28 cellular contexts compared by ENCODE assay signal in genomic region chr2:88666576-88666975, GRCh38. TPM values are rescaled to one million over a fixed set of nuclear protein-coding genes. Genes with fewer than 3 reads are reported as not detected.
A peak's percentile ranks its signal among the peaks of the same experiment; 100 is the strongest.
DNase-seq lines count a peak whose midpoint lies in the region; ATAC-seq, FAIRE-seq and TF ChIP-seq lines count a peak whose summit lies in the region.
"Had no signal": no experiment of that assay in that cellular context is flagged by ENCODE, and none has a peak within 500 bp of the region (broad histone marks: within the 10 kb centered on the region; RNA-seq: fewer than 3 reads in every experiment).

No MANE protein-coding gene starts in this region.

- peaks cover 10% of the 10 kb centered on the region for H3K4me1 Mint-ChIP-seq in Caco-2 (ENCODE audit: low read depth, unreplicated experiment)
- H3K4me1 Mint-ChIP-seq in GM23338, result peaks cover 3% of the 10 kb centered on the region; the same call in 1 of the 3 replicates
- H3K4me1 Mint-ChIP-seq in osteocyte (ENCODE audit: unreplicated experiment), result no peaks in the 10 kb centered on the region
- H3K4me1 Mint-ChIP-seq in activated CD4-positive, alpha-beta memory T cell treated with anti-CD3 and anti-CD28 coated beads for 36 hours (ENCODE audit: low read depth), result no peaks in the 10 kb centered on the region
- H3K4me1 Mint-ChIP-seq: activated CD4-positive, alpha-beta T cell treated with anti-CD3 and anti-CD28 coated beads, Interleukin-2, amount 10 ng/mL, durations not matched to agents 24 days and 14 days; CD4-positive, CD25-positive, alpha-beta regulatory T cell had no signal

- H3K9ac ChIP-seq in HepG2 (ENCODE audit: insufficient read depth, low read depth, low read length), result no peak overlapping the region

- TF ChIP-seq CTCF in Caco-2 (IDR thresholded peaks at IDR 0.05; ENCODE audit: insufficient read depth in 1 of 2, low read depth in 1 of 2, low read length in 1 of 2, severe bottlenecking in 1 of 2, unreplicated experiment in 1 of 2), result no peak
- TF ChIP-seq CTCF in GM23338 (conservative IDR thresholded peaks at IDR 0.05; ENCODE audit: low read depth in 2 of 2), result no peak
- TF ChIP-seq CTCF in HepG2 (CRISPR knock-in tag; IDR thresholded peaks at IDR 0.05), result no peak
- no peak for TF ChIP-seq CTCF in osteocyte (IDR thresholded peaks at IDR 0.05)

- H3K4me1 ChIP-seq in Caco-2 (peaks cover 16% of the 10 kb centered on the region), GM23338 (ENCODE audit: insufficient read depth) (no peaks in the 10 kb centered on the region), HepG2 (ENCODE audit: insufficient read depth, low read length) (peaks cover 13% of the 10 kb centered on the region)
- H3K4me1 ChIP-seq: lower lobe of right lung, SJSA1, transverse colon had no signal

- H3K27ac Mint-ChIP-seq in Caco-2 (ENCODE audit: unreplicated experiment), result peak overlapping the region; percentile 17
- H3K27ac Mint-ChIP-seq in GM23338, result 0 out of 2 replicates have a peak overlapping the region, but pooled peaks have one; percentile 31
- H3K27ac Mint-ChIP-seq in osteocyte (ENCODE audit: unreplicated experiment), result no peak overlapping the region
- no peak overlapping the region for H3K27ac Mint-ChIP-seq in activated CD4-positive, alpha-beta memory T cell treated with anti-CD3 and anti-CD28 coated beads for 36 hours
- H3K27ac Mint-ChIP-seq: activated CD4-positive, alpha-beta T cell treated with anti-CD3 and anti-CD28 coated beads, Interleukin-2, amount 10 ng/mL, durations not matched to agents 24 days and 14 days; CD4-positive, CD25-positive, alpha-beta regulatory T cell had no signal

- TF ChIP-seq POLR2A in HepG2 (IDR thresholded peaks at IDR 0.05; ENCODE audit: insufficient read depth in 1 of 2, low read depth in 2 of 2, low read length in 2 of 2), result no peak

- H3K9me3 ChIP-seq in Caco-2 (no peaks in the 10 kb centered on the region), HepG2 (ENCODE audit: low read length) (no peaks in the 10 kb centered on the region)
- H3K9me3 ChIP-seq: esophagus muscularis mucosa, lower lobe of right lung, SJSA1, transverse colon had no signal

- no peaks in the 10 kb centered on the region for H3F3A ChIP-seq in GM23338 (replicated peaks; ENCODE audit: low read depth)

- TF ChIP-seq EP300 in HepG2 (IDR thresholded peaks at IDR 0.05; ENCODE audit: low read depth in 2 of 2, low read length in 2 of 2) (no peak), HepG2 (CRISPR knock-in tag; IDR thresholded peaks at IDR 0.05; ENCODE audit: borderline replicate concordance) (no peak)

- H3K4me3 ChIP-seq in Caco-2 (ENCODE audit: low read depth, low read length) (no peak overlapping the region), GM23338 (no peak overlapping the region), HepG2 (replicated peaks in 1 of 3; ENCODE audit: insufficient read depth in 1 of 3, low read depth in 2 of 3, low read length in 3 of 3) (no peak overlapping the region)
- H3K4me3 ChIP-seq: esophagus muscularis mucosa, gastroesophageal sphincter, lower lobe of right lung, SJSA1, transverse colon had no signal

- intact Hi-C loops in Caco-2 (cut with micrococcal nuclease; ENCODE audit: unreplicated experiment) (no loop called here), HepG2 (cut with micrococcal nuclease; ENCODE audit: unreplicated experiment) (no loop called here)
- intact Hi-C loops in activated CD4-positive, alpha-beta memory T cell treated with anti-CD3 and anti-CD28 coated beads for 36 hours (cut with micrococcal nuclease), result loop anchor here (5.0 kb wide), 1 partner anchor 39 kb away; the partner anchor contains the start of gene EIF2AK3

- TF ChIP-seq RAD21 in HepG2 (CRISPR knock-in tag; IDR thresholded peaks at IDR 0.05), result no peak

- H3K27me3 Mint-ChIP-seq in Caco-2 (ENCODE audit: insufficient read depth, unreplicated experiment) (no peaks in the 10 kb centered on the region), GM23338 (ENCODE audit: insufficient read depth, low read depth, poor library complexity) (no peaks in the 10 kb centered on the region), osteocyte (ENCODE audit: unreplicated experiment) (peaks cover 24% of the 10 kb centered on the region)
- H3K27me3 Mint-ChIP-seq in activated CD4-positive, alpha-beta memory T cell treated with anti-CD3 and anti-CD28 coated beads for 36 hours, result no peaks in the 10 kb centered on the region
- H3K27me3 Mint-ChIP-seq: activated CD4-positive, alpha-beta T cell treated with anti-CD3 and anti-CD28 coated beads, Interleukin-2, amount 10 ng/mL, durations not matched to agents 24 days and 14 days; CD4-positive, CD25-positive, alpha-beta regulatory T cell; effector memory CD8-positive, alpha-beta T cell had no signal

- H3K27me3 ChIP-seq in Caco-2 (replicated peaks; ENCODE audit: control insufficient read depth, insufficient read depth, low read length), result no peaks in the 10 kb centered on the region
- no peaks in the 10 kb centered on the region for H3K27me3 ChIP-seq in GM23338 (ENCODE audit: insufficient read depth)
- H3K27me3 ChIP-seq in HepG2 (ENCODE audit: control insufficient read depth in 1 of 2, insufficient read depth in 2 of 2, low read length in 2 of 2), result no peaks in the 10 kb centered on the region
- H3K27me3 ChIP-seq: esophagus muscularis mucosa, gastroesophageal sphincter, SJSA1, transverse colon had no signal

- CTCF ChIA-PET in Caco-2 (lab: Charles Lee), result no interaction called here
- CTCF ChIA-PET in HepG2 (lab: Yijun Ruan, JAX; ENCODE audit: low intra/inter-chr PET ratio, low total read pairs), result interaction anchor here (1.2 kb wide), 1 partner anchor 76 kb away, joined by 3 read pairs; no protein-coding TSS in a partner anchor
- CTCF ChIA-PET in activated CD4-positive, alpha-beta memory T cell treated with anti-CD3 and anti-CD28 coated beads for 36 hours (lab: Charles Lee), result interaction anchor here (8.1 kb wide), 1 partner anchor 76 kb away, joined by 175 read pairs; no protein-coding TSS in a partner anchor

- no peak for FAIRE-seq in HepG2 (lab: Jason Lieb, UNC)
- FAIRE-seq: colon, keratinocyte had no signal

- no peaks in the 10 kb centered on the region for H4K20me1 ChIP-seq in GM23338 (replicated peaks; ENCODE audit: insufficient read depth)
- no peaks in the 10 kb centered on the region for H4K20me1 ChIP-seq in HepG2 (ENCODE audit: insufficient read depth, low read length)

- no peaks in the 10 kb centered on the region for H3K79me2 ChIP-seq in GM23338 (replicated peaks; ENCODE audit: insufficient read depth)
- H3K79me2 ChIP-seq in HepG2 (ENCODE audit: insufficient read depth, low read length), result no peaks in the 10 kb centered on the region

- BruUV-seq in Caco-2 (replicated peaks; lab: Mats Ljungman, UMichigan) (no TSS peak), HepG2 (replicated peaks; lab: Mats Ljungman, UMichigan) (no TSS peak)

- WGBS in HepG2 (ENCODE audit: low lambda C conversion rate), result 44% methylated on average over 3 of the region's 4 CpGs

- H3K36me3 ChIP-seq in Caco-2 (ENCODE audit: control insufficient read depth, insufficient read depth, low read length) (no peaks in the 10 kb centered on the region), GM23338 (ENCODE audit: insufficient read depth) (no peaks in the 10 kb centered on the region), HepG2 (replicated peaks in 1 of 2; ENCODE audit: control insufficient read depth in 1 of 2, insufficient read depth in 2 of 2, low read length in 2 of 2) (no peaks in the 10 kb centered on the region)
- H3K36me3 ChIP-seq: esophagus muscularis mucosa, gastroesophageal sphincter, lower lobe of right lung, SJSA1, transverse colon had no signal

- H3K9me2 ChIP-seq in GM23338 (ENCODE audit: insufficient read depth), result 0 out of 2 replicates have a peak, but pooled peaks cover 15% of the 10 kb centered on the region

- POLR2A ChIA-PET in Caco-2 (lab: Charles Lee), result no interaction called here
- POLR2A ChIA-PET in HepG2 (lab: Yijun Ruan, JAX), result no interaction called here
- POLR2A ChIA-PET in activated CD4-positive, alpha-beta memory T cell treated with anti-CD3 and anti-CD28 coated beads for 36 hours (lab: Charles Lee), result no interaction called here

- H3K4me2 ChIP-seq in GM23338, result no peak overlapping the region
- no peak overlapping the region for H3K4me2 ChIP-seq in HepG2 (ENCODE audit: low read depth, low read length)

- H2AFZ ChIP-seq in GM23338, result no peak overlapping the region
- no peak overlapping the region for H2AFZ ChIP-seq in HepG2 (ENCODE audit: low read length)

- peak; percentile 53 to 69 for DNase-seq in Caco-2
- no peak for DNase-seq in GM23338 (ENCODE audit: low spot score)
- peak; percentile 86 for DNase-seq in SW480 (ENCODE audit: low spot score)
- DNase-seq in HepG2 (ENCODE audit: low spot score), result peak; percentile 55
- no peak for DNase-seq in osteocyte (ENCODE audit: extremely low spot score, unreplicated experiment)
- no peak for DNase-seq in activated CD4-positive, alpha-beta memory T cell treated with anti-CD3 and anti-CD28 coated beads for 36 hours
- DNase-seq: activated CD4-positive, alpha-beta T cell treated with anti-CD3 and anti-CD28 coated beads, Interleukin-2, amount 10 ng/mL, durations not matched to agents 24 days and 14 days; activated CD8-positive, alpha-beta memory T cell treated with anti-CD3 and anti-CD28 coated beads, Interleukin-2, amount 50 U/mL, for 4 hours; activated effector memory CD4-positive, alpha-beta T cell treated with Interleukin-2 at 50 U/mL for 16 hours; DMS153; effector memory CD8-positive, alpha-beta T cell; GDM1; lower lobe of right lung; NCI-H146; NCI-H2171; NCI-H510A treated with DMSO at 0.1 percent for 48 hours; stimulated activated CD8-positive, alpha-beta memory T cell treated with anti-CD3 and anti-CD28 coated beads, Interleukin-4, amount 100 ng/mL, for 48 hours; T-helper 2 cell; transverse colon had no signal

- no peak for ATAC-seq in GM23338
- peak; percentile 25; the same call in 2 of the 3 replicates for ATAC-seq in HepG2
- no peak for ATAC-seq in GM21723 (IDR thresholded peaks at IDR 0.05; ENCODE audit: unreplicated experiment)
- ATAC-seq in HG03196 (IDR thresholded peaks at IDR 0.05; ENCODE audit: unreplicated experiment), result no peak
- ATAC-seq: effector memory CD8-positive, alpha-beta T cell; gastroesophageal sphincter; lower lobe of right lung had no signal

- in situ Hi-C loops in HepG2 (cut with HindIII; ENCODE audit: extremely low pct_ligation_motif_present, low pct_unique_long_range_greater_than_20kb), result loop anchor here (5.0 kb wide), 1 partner anchor 74 kb away; no protein-coding TSS in a partner anchor

- H3K9me3 Mint-ChIP-seq in Caco-2 (ENCODE audit: unreplicated experiment), result peaks cover 13% of the 10 kb centered on the region
- 0 out of 3 replicates have a peak, but pooled peaks cover 3% of the 10 kb centered on the region for H3K9me3 Mint-ChIP-seq in GM23338
- H3K9me3 Mint-ChIP-seq in osteocyte (ENCODE audit: unreplicated experiment), result no peaks in the 10 kb centered on the region
- H3K9me3 Mint-ChIP-seq in activated CD4-positive, alpha-beta memory T cell treated with anti-CD3 and anti-CD28 coated beads for 36 hours, result no peaks in the 10 kb centered on the region
- H3K9me3 Mint-ChIP-seq: activated CD4-positive, alpha-beta T cell treated with anti-CD3 and anti-CD28 coated beads, Interleukin-2, amount 10 ng/mL, durations not matched to agents 24 days and 14 days; effector memory CD8-positive, alpha-beta T cell had no signal

- no peaks in the 10 kb centered on the region for H3K36me3 Mint-ChIP-seq in Caco-2 (ENCODE audit: insufficient read depth, unreplicated experiment)
- H3K36me3 Mint-ChIP-seq in GM23338 (ENCODE audit: low read depth), result no peaks in the 10 kb centered on the region
- H3K36me3 Mint-ChIP-seq in osteocyte (ENCODE audit: unreplicated experiment), result no peaks in the 10 kb centered on the region
- H3K36me3 Mint-ChIP-seq in activated CD4-positive, alpha-beta memory T cell treated with anti-CD3 and anti-CD28 coated beads for 36 hours, result no peaks in the 10 kb centered on the region
- H3K36me3 Mint-ChIP-seq: CD4-positive, CD25-positive, alpha-beta regulatory T cell had no signal

- H3K27ac ChIP-seq in GM23338 (ENCODE audit: low read depth) (no peak overlapping the region), HepG2 (ENCODE audit: extremely low read length, insufficient read depth, low read length) (no peak overlapping the region)
- H3K27ac ChIP-seq: esophagus muscularis mucosa, gastroesophageal sphincter, lower lobe of right lung, SJSA1, transverse colon, VCaP had no signal

- H3K4me3 Mint-ChIP-seq in Caco-2 (ENCODE audit: unreplicated experiment) (no peak overlapping the region), GM23338 (no peak overlapping the region), osteocyte (ENCODE audit: unreplicated experiment) (no peak overlapping the region)
- H3K4me3 Mint-ChIP-seq in activated CD4-positive, alpha-beta memory T cell treated with anti-CD3 and anti-CD28 coated beads for 36 hours, result no peak overlapping the region
- H3K4me3 Mint-ChIP-seq: activated CD4-positive, alpha-beta T cell treated with anti-CD3 and anti-CD28 coated beads, Interleukin-2, amount 10 ng/mL, durations not matched to agents 24 days and 14 days; CD4-positive, CD25-positive, alpha-beta regulatory T cell; effector memory CD8-positive, alpha-beta T cell had no signal

RNA-seq across cellular contexts. Expression of gene RPIA, which starts 24.9 kb away (rescaled TPM):
- total RNA-seq in Caco-2 (2022) (33.2 and 33.7 TPM in 2 replicates), HepG2 (2016; rRNA removed; fragmentation: Illumina TruSeq; extraction: Trizol) (23.9 and 31.6 TPM in 2 replicates), osteocyte (15.0 and 16.7 TPM in 2 replicates)
- 15.2 and 18.8 TPM in 2 replicates for total RNA-seq in GM23338 (2014; rRNA removed; shearing (Covaris generic))
- polyA plus RNA-seq in GM23338 (2016; fragmentation: Nextera tagmentation; extraction: Ambion mirVana) (22.0 and 22.5 TPM in 2 replicates), HepG2 (2011; rRNA removed) (13.3 and 13.7 TPM in 2 replicates)
- total RNA-seq in HepG2 (2016; cell fraction: cytosol; rRNA removed; fragmentation: Illumina TruSeq; extraction: Trizol; ENCODE audit: low read depth), result 12.9 and 13.3 TPM in 2 replicates
- total RNA-seq in HepG2 (2016; cell fraction: insoluble cytoplasmic fraction; rRNA removed; fragmentation: Illumina TruSeq; extraction: Trizol), result 23.0 and 31.5 TPM in 2 replicates
- 25.6 and 26.4 TPM in 2 replicates for total RNA-seq in HepG2 (2016; cell fraction: membrane; rRNA removed; fragmentation: Illumina TruSeq; extraction: Trizol)
- total RNA-seq in HepG2 (2016; cell fraction: nucleus; rRNA removed; fragmentation: Illumina TruSeq; extraction: Trizol), result 14.1 and 18.1 TPM in 2 replicates
- polyA plus RNA-seq in HepG2 (2011; cell fraction: cytosol; rRNA removed), result 12.9 and 13.4 TPM in 2 replicates
- polyA plus RNA-seq in HepG2 (2011; cell fraction: nucleus; rRNA removed), result 6.1 and 9.3 TPM in 2 replicates
- 21.5 and 22.6 TPM in 2 replicates for polyA plus RNA-seq in HepG2 (2012)
- polyA plus RNA-seq in HepG2 (2016; cell fraction: cytosol; fragmentation: Illumina TruSeq; extraction: Trizol; ENCODE audit: low read depth), result 23.8 and 26.4 TPM in 2 replicates
- 50.9 and 54.3 TPM in 2 replicates for polyA plus RNA-seq in HepG2 (2016; cell fraction: insoluble cytoplasmic fraction; fragmentation: Illumina TruSeq; extraction: Trizol; ENCODE audit: low read depth)
- polyA plus RNA-seq in HepG2 (2016; cell fraction: membrane; fragmentation: Illumina TruSeq; extraction: Trizol; ENCODE audit: low read depth), result 31.6 and 32.5 TPM in 2 replicates
- polyA plus RNA-seq in HepG2 (2016; cell fraction: nucleus; fragmentation: Illumina TruSeq; extraction: Trizol; ENCODE audit: insufficient read depth, low read depth), result 37.5 and 37.9 TPM in 2 replicates
- 8.2 and 8.9 TPM in 2 replicates for polyA minus RNA-seq in HepG2 (2011; rRNA and poly(A)+ RNA removed; ENCODE audit: low replicate concordance)
- polyA minus RNA-seq in HepG2 (2011; cell fraction: cytosol; rRNA and poly(A)+ RNA removed), result 7.5 and 8.7 TPM in 2 replicates
- polyA minus RNA-seq in HepG2 (2011; cell fraction: nucleus; rRNA and poly(A)+ RNA removed), result 10.8 and 12.0 TPM in 2 replicates
- 10 to 100 TPM; 50.7 to 52.7 TPM for total RNA-seq in activated CD4-positive, alpha-beta memory T cell treated with anti-CD3 and anti-CD28 coated beads for 36 hours

RNA-seq across cellular contexts. Expression of gene EIF2AK3, which starts 39.3 kb away (rescaled TPM):
- total RNA-seq in Caco-2 (2022) (24.6 and 26.8 TPM in 2 replicates), HepG2 (2016; rRNA removed; fragmentation: Illumina TruSeq; extraction: Trizol) (19.3 and 30.6 TPM in 2 replicates), osteocyte (16.3 and 16.6 TPM in 2 replicates)
- total RNA-seq in GM23338 (2014; rRNA removed; shearing (Covaris generic)), result 23.2 and 24.2 TPM in 2 replicates
- polyA plus RNA-seq in GM23338 (2016; fragmentation: Nextera tagmentation; extraction: Ambion mirVana) (4.3 and 5.9 TPM in 2 replicates), HepG2 (2011; rRNA removed) (10.3 and 11.6 TPM in 2 replicates)
- total RNA-seq in HepG2 (2016; cell fraction: cytosol; rRNA removed; fragmentation: Illumina TruSeq; extraction: Trizol; ENCODE audit: low read depth), result 1.9 and 4.1 TPM in 2 replicates
- 16.3 and 30.3 TPM in 2 replicates for total RNA-seq in HepG2 (2016; cell fraction: insoluble cytoplasmic fraction; rRNA removed; fragmentation: Illumina TruSeq; extraction: Trizol)
- 5.7 and 7.5 TPM in 2 replicates for total RNA-seq in HepG2 (2016; cell fraction: membrane; rRNA removed; fragmentation: Illumina TruSeq; extraction: Trizol)
- total RNA-seq in HepG2 (2016; cell fraction: nucleus; rRNA removed; fragmentation: Illumina TruSeq; extraction: Trizol), result 44.3 and 53.8 TPM in 2 replicates
- polyA plus RNA-seq in HepG2 (2011; cell fraction: cytosol; rRNA removed), result 5.9 and 10.2 TPM in 2 replicates
- polyA plus RNA-seq in HepG2 (2011; cell fraction: nucleus; rRNA removed), result 8.8 and 10.0 TPM in 2 replicates
- 16.3 and 19.2 TPM in 2 replicates for polyA plus RNA-seq in HepG2 (2012)
- polyA plus RNA-seq in HepG2 (2016; cell fraction: cytosol; fragmentation: Illumina TruSeq; extraction: Trizol; ENCODE audit: low read depth), result 0.80 and 1.0 TPM in 2 replicates
- 8.4 and 9.4 TPM in 2 replicates for polyA plus RNA-seq in HepG2 (2016; cell fraction: insoluble cytoplasmic fraction; fragmentation: Illumina TruSeq; extraction: Trizol; ENCODE audit: low read depth)
- polyA plus RNA-seq in HepG2 (2016; cell fraction: membrane; fragmentation: Illumina TruSeq; extraction: Trizol; ENCODE audit: low read depth), result 1.9 TPM in 2 replicates
- polyA plus RNA-seq in HepG2 (2016; cell fraction: nucleus; fragmentation: Illumina TruSeq; extraction: Trizol; ENCODE audit: insufficient read depth, low read depth), result 38.2 and 39.9 TPM in 2 replicates
- 5.4 and 6.6 TPM in 2 replicates for polyA minus RNA-seq in HepG2 (2011; rRNA and poly(A)+ RNA removed; ENCODE audit: low replicate concordance)
- polyA minus RNA-seq in HepG2 (2011; cell fraction: cytosol; rRNA and poly(A)+ RNA removed), result 14.1 and 21.9 TPM in 2 replicates
- 34.6 and 44.7 TPM in 2 replicates for polyA minus RNA-seq in HepG2 (2011; cell fraction: nucleus; rRNA and poly(A)+ RNA removed)
- total RNA-seq in activated CD4-positive, alpha-beta memory T cell treated with anti-CD3 and anti-CD28 coated beads for 36 hours, result 10 to 100 TPM; 14.2 to 15.5 TPM

Comparison
In these comparisons a context has a peak if more than half of its experiments do, and no peak if none do; other contexts are left out.
1. DNase-seq: peak in Caco-2 (2 of 2), SW480 (single experiment) and HepG2 (single experiment); none in GM23338 (single experiment), osteocyte (single experiment) and activated CD4-positive, alpha-beta memory T cell treated with anti-CD3 and anti-CD28 coated beads for 36 hours (single experiment).
2. H3K27ac Mint-ChIP-seq: peak in Caco-2 (single experiment) and GM23338 (single experiment); none in osteocyte (single experiment) and activated CD4-positive, alpha-beta memory T cell treated with anti-CD3 and anti-CD28 coated beads for 36 hours (single experiment).